In genomic region chr1:68279846-68280245, GRCh38 we compare ENCODE assay signal across 20 cellular contexts. TPM values are rescaled to one million over a fixed set of nuclear protein-coding genes. Genes with fewer than 3 reads are reported as not detected.
A peak's percentile ranks its signal among the peaks of the same experiment; 100 is the strongest.
DNase-seq lines count a peak whose midpoint lies in the region; ATAC-seq, FAIRE-seq and TF ChIP-seq lines count a peak whose summit lies in the region.
"Had no signal": no experiment of that assay in that cellular context is flagged by ENCODE, and none has a peak within 500 bp of the region (broad histone marks: within the 10 kb centered on the region; RNA-seq: fewer than 3 reads in every experiment).

No MANE protein-coding gene starts in this region.

- H3K56ac ChIP-seq in IMR-90 (ENCODE audit: extremely low read depth, insufficient read depth, low read length) = no peak overlapping the region

- POLR2A ChIA-PET in IMR-90 (lab: Charles Lee; ENCODE audit: unreplicated experiment) = no interaction called here

- H3K27me3 ChIP-seq in IMR-90 (ENCODE audit: control insufficient read depth, insufficient read depth, low read length) = no peaks in the 10 kb centered on the region
- H3K27me3 ChIP-seq in keratinocyte (ENCODE audit: control insufficient read depth, extremely low read depth, insufficient read depth, low read length) = no peaks in the 10 kb centered on the region
- no peaks in the 10 kb centered on the region for H3K27me3 ChIP-seq in smooth muscle cell (ENCODE audit: low read depth)
- no peaks in the 10 kb centered on the region for H3K27me3 ChIP-seq in hepatocyte
- H3K27me3 ChIP-seq in GM23248 (replicated peaks; ENCODE audit: insufficient read depth) = no peaks in the 10 kb centered on the region
- H3K27me3 ChIP-seq: BLaER1 treated with 17β-estradiol and CSF1 and Interleukin-3, amounts not matched to agents 10 nM and 100 nM had no signal

- no peak for TF ChIP-seq RAD21 in IMR-90 (IDR thresholded peaks at IDR 0.05; ENCODE audit: low read length)

- H2AFZ ChIP-seq in IMR-90 (replicated peaks; ENCODE audit: low read length, poor library complexity) (peak overlapping the region; percentile 41), keratinocyte (ENCODE audit: control insufficient read depth, low read length) (no peak overlapping the region), smooth muscle cell (ENCODE audit: low read depth) (peak overlapping the region; percentile 18), hepatocyte (no peak overlapping the region), GM23248 (no peak overlapping the region)

- no peak overlapping the region for H2AK5ac ChIP-seq in IMR-90 (ENCODE audit: low read depth, low read length)

- no peak overlapping the region for H2AK9ac ChIP-seq in IMR-90 (replicated peaks; ENCODE audit: low read depth, low read length, poor library complexity)

- DNase-seq in IMR-90 (no peak), keratinocyte (ENCODE audit: low read depth, low spot score) (no peak), smooth muscle cell (lab: John Stamatoyannopoulos, UW; ENCODE audit: unreplicated experiment) (no peak), hepatocyte (ENCODE audit: low spot score) (no peak), SW480 (ENCODE audit: low spot score) (no peak), GM23248 (no peak)
- no peak for DNase-seq in activated CD4-positive, alpha-beta T cell treated with anti-CD3 and anti-CD28 coated beads for 4 hours
- DNase-seq: CD4-positive, alpha-beta T cell; CD8-positive, alpha-beta memory T cell; DMS53; DMS79 treated with DMSO at 0.1 percent for 48 hours; GDM1; GOT3 had no signal

- H3K27ac ChIP-seq in IMR-90 (ENCODE audit: insufficient read depth, low read length) = no peak overlapping the region
- no peak overlapping the region for H3K27ac ChIP-seq in keratinocyte (ENCODE audit: control insufficient read depth, insufficient read depth, low read length)
- H3K27ac ChIP-seq in mesodermal cell (ENCODE audit: low read depth, low read length, severe bottlenecking) = peak overlapping the region; percentile 42
- H3K27ac ChIP-seq in smooth muscle cell (ENCODE audit: low read depth) = no peak overlapping the region
- H3K27ac ChIP-seq in hepatocyte = no peak overlapping the region
- no peak overlapping the region for H3K27ac ChIP-seq in GM23248
- H3K27ac ChIP-seq: BLaER1 treated with 17β-estradiol and CSF1 and Interleukin-3, amounts not matched to agents 10 nM and 100 nM had no signal

- no peak for TF ChIP-seq CTCF in IMR-90 (conservative IDR thresholded peaks at IDR 0.05; ENCODE audit: low read depth, low read length)
- TF ChIP-seq CTCF in keratinocyte (optimal IDR thresholded peaks at IDR 0.05 in 1 of 3, IDR thresholded peaks at IDR 0.05 in 1 of 3, conservative IDR thresholded peaks at IDR 0.05 in 1 of 3; ENCODE audit: extremely low read depth in 1 of 3, insufficient read depth in 2 of 3, low read length in 3 of 3) = no peak
- TF ChIP-seq CTCF in smooth muscle cell (IDR thresholded peaks at IDR 0.05; ENCODE audit: borderline replicate concordance, insufficient read depth, poor library complexity, severe bottlenecking) = no peak
- TF ChIP-seq CTCF in hepatocyte (IDR thresholded peaks at IDR 0.05; ENCODE audit: poor library complexity) = no peak

- no peak overlapping the region for H2BK20ac ChIP-seq in IMR-90 (ENCODE audit: low read depth, low read length)

- no peaks in the 10 kb centered on the region for H3K79me1 ChIP-seq in IMR-90 (ENCODE audit: low read depth in 1 of 2, low read length in 2 of 2)

- no peak overlapping the region for H2BK5ac ChIP-seq in IMR-90 (ENCODE audit: low read depth, low read length, poor library complexity, severe bottlenecking)

- H4K5ac ChIP-seq in IMR-90 (ENCODE audit: low read depth, low read length) = no peak overlapping the region

- dilution Hi-C loops in IMR-90 (cut with HindIII; ENCODE audit: low sequenced_read_pairs, unreplicated experiment) = no loop called here
- dilution Hi-C loops in keratinocyte (cut with MboI; ENCODE audit: extremely low pct_ligation_motif_present, low sequenced_read_pairs) = no loop called here

- H3K79me2 ChIP-seq in keratinocyte (ENCODE audit: control insufficient read depth, insufficient read depth, low read length) = no peaks in the 10 kb centered on the region
- H3K79me2 ChIP-seq in smooth muscle cell (ENCODE audit: low read depth) = no peaks in the 10 kb centered on the region
- H3K79me2 ChIP-seq in hepatocyte = no peaks in the 10 kb centered on the region
- H3K79me2 ChIP-seq in GM23248 (ENCODE audit: insufficient read depth) = no peaks in the 10 kb centered on the region

- WGBS in IMR-90 (ENCODE audit: extremely low coverage in 2 of 2, insufficient read length in 1 of 2), 2 experiments = 86% methylated on average over 1 of the region's 2 CpGs; no CpG with 5 or more reads in 1 of the 2 experiments
- 100% methylated on average over 1 of the region's 2 CpGs; no CpG with 5 or more reads in 1 of the 2 experiments for WGBS in mesodermal cell (ENCODE audit: insufficient coverage in 2 of 2), 2 experiments
- 51% methylated on average over 2 of the region's 2 CpGs for WGBS in smooth muscle cell (ENCODE audit: low lambda C conversion rate)
- WGBS in hepatocyte (ENCODE audit: low lambda C conversion rate, missing lambda C conversion rate) = 82% methylated on average over 2 of the region's 2 CpGs
- 81 to 83% methylated on average over 2 of the region's 2 CpGs for WGBS in GM23248 (ENCODE audit: low coverage in 1 of 2, low lambda C conversion rate in 2 of 2, missing lambda C conversion rate in 2 of 2), 2 experiments

- intact Hi-C loops in IMR-90 (cut with micrococcal nuclease) = no loop called here

- H3K4me3 ChIP-seq in IMR-90 (ENCODE audit: insufficient read depth, low read depth, low read length) = no peak overlapping the region
- H3K4me3 ChIP-seq in keratinocyte (ENCODE audit: control insufficient read depth in 2 of 3, extremely low read depth in 1 of 3, insufficient read depth in 2 of 3, low read depth in 1 of 3, low read length in 3 of 3) = no peak overlapping the region
- H3K4me3 ChIP-seq in mesodermal cell (ENCODE audit: extremely low read depth, insufficient read depth, low read length, poor library complexity, severe bottlenecking) = no peak overlapping the region
- no peak overlapping the region for H3K4me3 ChIP-seq in smooth muscle cell
- no peak overlapping the region for H3K4me3 ChIP-seq in hepatocyte
- no peak overlapping the region for H3K4me3 ChIP-seq in GM23248
- H3K4me3 ChIP-seq: BLaER1 treated with 17β-estradiol and CSF1 and Interleukin-3, amounts not matched to agents 10 nM and 100 nM; GM12878; HAP-1 had no signal

- in situ Hi-C loops in IMR-90 (cut with MboI; ENCODE audit: low sequenced_read_pairs) = no loop called here
- in situ Hi-C loops in GM23248 (cut with MboI) = no loop called here

- no peak overlapping the region for H4K91ac ChIP-seq in IMR-90 (ENCODE audit: insufficient read depth, low read depth, low read length)

- ATAC-seq in IMR-90 (ENCODE audit: low read depth) = no peak
- ATAC-seq: GM12878 had no signal

- H3K36me3 ChIP-seq in IMR-90 (ENCODE audit: control insufficient read depth, insufficient read depth, low read length) (no peaks in the 10 kb centered on the region), keratinocyte (ENCODE audit: control insufficient read depth in 2 of 2, extremely low read depth in 1 of 2, insufficient read depth in 2 of 2, low read length in 2 of 2) (no peaks in the 10 kb centered on the region), mesodermal cell (ENCODE audit: control insufficient read depth, insufficient read depth, low read length) (no peaks in the 10 kb centered on the region), smooth muscle cell (ENCODE audit: low read depth) (no peaks in the 10 kb centered on the region), hepatocyte (replicated peaks; ENCODE audit: insufficient read depth, low read depth) (no peaks in the 10 kb centered on the region), GM23248 (ENCODE audit: low read depth) (no peaks in the 10 kb centered on the region)
- H3K36me3 ChIP-seq: BLaER1 treated with 17β-estradiol and CSF1 and Interleukin-3, amounts not matched to agents 10 nM and 100 nM; HAP-1 had no signal

- H3K23ac ChIP-seq in IMR-90 (ENCODE audit: low read depth, low read length) = no peak overlapping the region

- no peak overlapping the region for H3K4me2 ChIP-seq in IMR-90 (ENCODE audit: low read depth, low read length)
- no peak overlapping the region for H3K4me2 ChIP-seq in keratinocyte (ENCODE audit: control insufficient read depth, extremely low read depth, insufficient read depth, low read depth, low read length)
- no peak overlapping the region for H3K4me2 ChIP-seq in smooth muscle cell
- no peak overlapping the region for H3K4me2 ChIP-seq in hepatocyte
- no peak overlapping the region for H3K4me2 ChIP-seq in GM23248 (ENCODE audit: unreplicated experiment)
- H3K4me2 ChIP-seq: BLaER1 treated with 17β-estradiol and CSF1 and Interleukin-3, amounts not matched to agents 10 nM and 100 nM had no signal

- H3F3A ChIP-seq in smooth muscle cell (ENCODE audit: low read depth) = no peaks in the 10 kb centered on the region
- no peaks in the 10 kb centered on the region for H3F3A ChIP-seq in GM23248 (ENCODE audit: insufficient read depth)

- CTCF ChIA-PET in IMR-90 (lab: Yijun Ruan, JAX) = no interaction called here

- no peak overlapping the region for H3K14ac ChIP-seq in IMR-90 (replicated peaks; ENCODE audit: low read depth, low read length)

- FAIRE-seq in keratinocyte (lab: Jason Lieb, UNC) = peak; percentile 55
- FAIRE-seq: GM12878, GM19239, H54 had no signal

- H4K20me1 ChIP-seq in IMR-90 (ENCODE audit: insufficient read depth, low read length) = no peaks in the 10 kb centered on the region
- no peaks in the 10 kb centered on the region for H4K20me1 ChIP-seq in keratinocyte (ENCODE audit: control insufficient read depth, extremely low read depth, insufficient read depth, low read length)
- no peaks in the 10 kb centered on the region for H4K20me1 ChIP-seq in smooth muscle cell (ENCODE audit: low read depth)
- H4K20me1 ChIP-seq in hepatocyte (ENCODE audit: insufficient read depth, poor library complexity, severe bottlenecking) = no peaks in the 10 kb centered on the region
- H4K20me1 ChIP-seq in GM23248 (ENCODE audit: insufficient read depth) = no peaks in the 10 kb centered on the region
- H4K20me1 ChIP-seq: BLaER1 treated with 17β-estradiol and CSF1 and Interleukin-3, amounts not matched to agents 10 nM and 100 nM had no signal

- no peak for TF ChIP-seq POLR2A in IMR-90 (IDR thresholded peaks at IDR 0.05; ENCODE audit: low read depth, low read length)

- H2BK15ac ChIP-seq in IMR-90 (ENCODE audit: low read depth, low read length) = no peak overlapping the region

- no peak overlapping the region for H3K4ac ChIP-seq in IMR-90 (ENCODE audit: low read depth, low read length)

- H3K9me3 ChIP-seq in IMR-90 (ENCODE audit: control insufficient read depth, insufficient read depth, low read length) (no peaks in the 10 kb centered on the region), keratinocyte (ENCODE audit: control insufficient read depth, low read depth, low read length) (no peaks in the 10 kb centered on the region), mesodermal cell (ENCODE audit: control insufficient read depth, low read length) (no peaks in the 10 kb centered on the region), smooth muscle cell (replicated peaks; ENCODE audit: low read depth) (no peaks in the 10 kb centered on the region), hepatocyte (ENCODE audit: low read depth) (no peaks in the 10 kb centered on the region), GM23248 (ENCODE audit: low read depth) (no peaks in the 10 kb centered on the region)
- H3K9me3 ChIP-seq: BLaER1 treated with 17β-estradiol and CSF1 and Interleukin-3, amounts not matched to agents 10 nM and 100 nM; HAP-1 had no signal

- BruUV-seq in IMR-90 (replicated peaks; lab: Mats Ljungman, UMichigan) = no TSS peak

- H3K9ac ChIP-seq in IMR-90 (ENCODE audit: low read depth, low read length) (no peak overlapping the region), keratinocyte (ENCODE audit: control insufficient read depth, extremely low read depth, insufficient read depth, low read length) (no peak overlapping the region), smooth muscle cell (ENCODE audit: low read depth) (no peak overlapping the region), GM23248 (no peak overlapping the region)
- H3K9ac ChIP-seq: BLaER1 treated with 17β-estradiol and CSF1 and Interleukin-3, amounts not matched to agents 10 nM and 100 nM had no signal

- no peaks in the 10 kb centered on the region for H3K9me2 ChIP-seq in hepatocyte (replicated peaks; ENCODE audit: insufficient read depth)
- H3K9me2 ChIP-seq in GM23248 (ENCODE audit: insufficient read depth) = no peaks in the 10 kb centered on the region

- no peaks in the 10 kb centered on the region for H3K4me1 ChIP-seq in IMR-90 (ENCODE audit: control insufficient read depth, insufficient read depth, low read length)
- H3K4me1 ChIP-seq in keratinocyte (ENCODE audit: control insufficient read depth, extremely low read depth, insufficient read depth, low read length) = no peaks in the 10 kb centered on the region
- H3K4me1 ChIP-seq in mesodermal cell (ENCODE audit: control insufficient read depth, insufficient read depth, low read length, poor library complexity, severe bottlenecking) = peaks cover 8% of the 10 kb centered on the region
- H3K4me1 ChIP-seq in smooth muscle cell (ENCODE audit: low read depth) = no peaks in the 10 kb centered on the region
- H3K4me1 ChIP-seq in hepatocyte (ENCODE audit: insufficient read depth) = no peaks in the 10 kb centered on the region
- H3K4me1 ChIP-seq in GM23248 (ENCODE audit: insufficient read depth) = no peaks in the 10 kb centered on the region
- H3K4me1 ChIP-seq: BLaER1 treated with 17β-estradiol and CSF1 and Interleukin-3, amounts not matched to agents 10 nM and 100 nM had no signal

- no peak overlapping the region for H2BK120ac ChIP-seq in IMR-90 (ENCODE audit: low read depth, low read length)

- H3K9me1 ChIP-seq in IMR-90 (ENCODE audit: insufficient read depth, low read length) (no peaks in the 10 kb centered on the region), keratinocyte (ENCODE audit: control insufficient read depth, extremely low read depth, insufficient read depth, low read length) (no peaks in the 10 kb centered on the region)

- no peak overlapping the region for H4K8ac ChIP-seq in IMR-90 (ENCODE audit: low read depth in 2 of 2, low read length in 2 of 2)

- H3K18ac ChIP-seq in IMR-90 (ENCODE audit: low read depth, low read length) = no peak overlapping the region

RNA-seq across cellular contexts. Expression of gene WLS, which starts 47.5 kb away (rescaled TPM):
- 139 and 157 TPM in 2 replicates for total RNA-seq in IMR-90 (2012; rRNA removed)
- polyA plus RNA-seq in IMR-90 (2012; rRNA removed) = 105 and 152 TPM in 2 replicates
- polyA plus RNA-seq in IMR-90 (2012; cell fraction: cytosol; rRNA removed) = 50.8 and 60.3 TPM in 2 replicates
- 47.7 and 165 TPM in 2 replicates for polyA plus RNA-seq in IMR-90 (2012; cell fraction: nucleus; rRNA removed; ENCODE audit: low replicate concordance)
- 59.5 to 92.4 TPM (median 73.7 TPM) in 3 replicates for polyA plus RNA-seq in keratinocyte
- polyA plus RNA-seq in keratinocyte (2011; ENCODE audit: low read depth) = 14.1 TPM
- polyA plus RNA-seq in keratinocyte (2011; cell fraction: cytosol; rRNA removed) = 33.4 and 56.9 TPM in 2 replicates
- polyA plus RNA-seq in keratinocyte (2011; cell fraction: nucleus; rRNA removed) = 101 and 111 TPM in 2 replicates
- polyA plus RNA-seq in keratinocyte (2012; ENCODE audit: low replicate concordance) = 34.8 and 57.5 TPM in 2 replicates
- 60.5 to 166 TPM (median 119 TPM) in 3 replicates for polyA minus RNA-seq in keratinocyte
- 33.4 TPM for polyA minus RNA-seq in keratinocyte (2011; cell fraction: cytosol; rRNA and poly(A)+ RNA removed)
- polyA minus RNA-seq in keratinocyte (2011; cell fraction: nucleus; rRNA and poly(A)+ RNA removed) = 85.2 and 147 TPM in 2 replicates
- polyA plus RNA-seq in mesodermal cell (2013, experiment 1 of 2) = 174 TPM
- polyA plus RNA-seq in mesodermal cell (2013, experiment 2 of 2) = 146 TPM
- 92.5 and 112 TPM in 2 replicates for total RNA-seq in smooth muscle cell
- 58.1 and 93.2 TPM in 2 replicates for polyA plus RNA-seq in smooth muscle cell
- total RNA-seq in hepatocyte = 102 and 115 TPM in 2 replicates
- 66.3 and 79.9 TPM in 2 replicates for polyA plus RNA-seq in hepatocyte
- total RNA-seq in GM23248 (2014; rRNA removed; shearing (Covaris generic)) = 26.7 and 40.8 TPM in 2 replicates
- polyA plus RNA-seq in GM23248 (2016; fragmentation: Nextera tagmentation; extraction: Ambion mirVana) = 33.0 and 36.4 TPM in 2 replicates
- total RNA-seq: B cell; CD8-positive, alpha-beta memory T cell had no signal
- polyA plus RNA-seq: CD8-positive, alpha-beta memory T cell had no signal

Comparison
In these comparisons a context has a peak if more than half of its experiments do, and no peak if none do; other contexts are left out.
1. H2AFZ ChIP-seq: peak in IMR-90 (single experiment) and smooth muscle cell (single experiment); none in keratinocyte (single experiment), hepatocyte (single experiment) and GM23248 (single experiment).